9 cellular contexts compared by ENCODE assay signal in the genomic region with DNA sequence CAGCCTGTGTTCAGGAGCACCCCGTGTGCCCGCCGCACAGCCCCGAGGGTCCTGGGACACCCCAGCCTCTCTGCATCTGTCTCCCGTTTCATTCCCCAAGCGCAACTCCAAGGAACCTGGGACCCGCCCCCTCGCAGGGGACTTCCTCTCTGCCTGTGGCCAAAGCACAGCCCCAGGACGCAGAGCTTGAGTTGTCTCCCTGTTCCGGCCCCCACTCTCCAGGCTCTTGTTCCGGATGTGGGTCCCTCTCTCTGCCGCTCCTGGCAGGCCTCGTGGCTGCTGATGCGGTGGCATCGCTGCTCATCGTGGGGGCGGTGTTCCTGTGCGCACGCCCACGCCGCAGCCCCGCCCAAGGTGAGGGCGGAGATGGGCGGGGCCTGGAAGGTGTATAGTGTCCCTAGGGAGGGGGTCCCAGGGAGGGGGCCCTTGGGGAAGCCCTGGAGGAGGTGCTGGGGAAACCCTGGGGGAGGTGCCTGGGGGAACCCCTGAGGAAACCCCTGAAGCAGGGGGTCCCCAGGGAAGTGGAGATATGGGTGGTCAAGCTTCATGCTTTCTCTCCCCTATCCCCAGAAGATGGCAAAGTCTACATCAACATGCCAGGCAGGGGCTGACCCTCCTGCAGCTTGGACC. TPM values are rescaled to one million over a fixed set of nuclear protein-coding genes. Genes with fewer than 3 reads are reported as not detected.
A peak's percentile ranks its signal among the peaks of the same experiment; 100 is the strongest.
DNase-seq lines count a peak whose midpoint lies in the region; ATAC-seq and FAIRE-seq lines count a peak whose summit lies in the region.
"Had no signal": no experiment of that assay in that cellular context is flagged by ENCODE, and none has a peak within 500 bp of the region (broad histone marks: within the 10 kb centered on the region; RNA-seq: fewer than 3 reads in every experiment).

No MANE protein-coding gene starts in this region.

- FAIRE-seq in urothelium cell line (lab: Jason Lieb, UNC), result no peak

- ATAC-seq in GM19324 (IDR thresholded peaks at IDR 0.05; ENCODE audit: low FRiP score, unreplicated experiment), result peak; percentile 33
- peak; percentile 2 for ATAC-seq in Right ventricle myocardium superior (ENCODE audit: poor library complexity)

- peaks cover 0 to 41% (median under 1%) of the 10 kb centered on the region in 11 experiments; a peak in 11 of 22 replicates for H3K36me3 ChIP-seq in BLaER1 treated with 17β-estradiol and CSF1 and Interleukin-3, amounts not matched to agents 10 nM and 100 nM
- H3K36me3 ChIP-seq in HUES6 (ENCODE audit: control insufficient read depth, insufficient read depth, low read length), result no peaks in the 10 kb centered on the region

- H3K4me3 ChIP-seq in BLaER1 treated with 17β-estradiol and CSF1 and Interleukin-3, amounts not matched to agents 10 nM and 100 nM, result peak overlapping the region; percentile 43 to 95 (median 86)
- H3K4me3 ChIP-seq in HUES6 (ENCODE audit: low read depth, low read length), result peak overlapping the region; percentile 69

- no peaks in the 10 kb centered on the region for H3K36me3 Mint-ChIP-seq in activated naive CD4-positive, alpha-beta T cell treated with anti-CD3 and anti-CD28 coated beads, Interleukin-2, amount 50 U/mL, for 24 hours

- H3K9me3 Mint-ChIP-seq in activated naive CD4-positive, alpha-beta T cell treated with anti-CD3 and anti-CD28 coated beads, Interleukin-2, amount 50 U/mL, for 24 hours, result no peaks in the 10 kb centered on the region

- peak overlapping the region; percentile 85 to 92 (median 90) for H3K9ac ChIP-seq in BLaER1 treated with 17β-estradiol and CSF1 and Interleukin-3, amounts not matched to agents 10 nM and 100 nM
- peak overlapping the region; percentile 65 for H3K9ac ChIP-seq in HUES6 (ENCODE audit: low read length)

- H3K4me1 ChIP-seq in BLaER1 treated with 17β-estradiol and CSF1 and Interleukin-3, amounts not matched to agents 10 nM and 100 nM, result peaks cover 72 to 87% (median 80%) of the 10 kb centered on the region in 10 experiments
- peaks cover 29% of the 10 kb centered on the region for H3K4me1 ChIP-seq in HUES6 (ENCODE audit: control insufficient read depth, insufficient read depth, low read length)

- peaks cover 44% of the 10 kb centered on the region for H3K4me1 Mint-ChIP-seq in activated naive CD4-positive, alpha-beta T cell treated with anti-CD3 and anti-CD28 coated beads, Interleukin-2, amount 50 U/mL, for 24 hours

- no peaks in the 10 kb centered on the region for H3K27me3 ChIP-seq in BLaER1 treated with 17β-estradiol and CSF1 and Interleukin-3, amounts not matched to agents 10 nM and 100 nM
- H3K27me3 ChIP-seq in HUES6 (ENCODE audit: control insufficient read depth, insufficient read depth, low read length), result peaks cover 6% of the 10 kb centered on the region

- DNase-seq in SK-N-DZ (ENCODE audit: low spot score) (peak; percentile 72), Right ventricle myocardium superior (peak; percentile 84), posterior cingulate gyrus (peak; percentile 33 to 94 (median 56)), urothelium cell line (ENCODE audit: low spot score) (peak; percentile 74)

- H3K27me3 Mint-ChIP-seq in activated naive CD4-positive, alpha-beta T cell treated with anti-CD3 and anti-CD28 coated beads, Interleukin-2, amount 50 U/mL, for 24 hours, result no peaks in the 10 kb centered on the region

- H3K27ac Mint-ChIP-seq in activated naive CD4-positive, alpha-beta T cell treated with anti-CD3 and anti-CD28 coated beads, Interleukin-2, amount 50 U/mL, for 24 hours, result peak overlapping the region; percentile 85

- peak overlapping the region; percentile 85 to 99 (median 96) for H3K27ac ChIP-seq in BLaER1 treated with 17β-estradiol and CSF1 and Interleukin-3, amounts not matched to agents 10 nM and 100 nM
- H3K27ac ChIP-seq in HUES6 (ENCODE audit: low read depth, low read length), result no peak overlapping the region

- peak overlapping the region; percentile 89 to 100 (median 99) for H3K4me2 ChIP-seq in BLaER1 treated with 17β-estradiol and CSF1 and Interleukin-3, amounts not matched to agents 10 nM and 100 nM

- H4K20me1 ChIP-seq in BLaER1 treated with 17β-estradiol and CSF1 and Interleukin-3, amounts not matched to agents 10 nM and 100 nM, result peaks cover 0 to 10% (median under 1%) of the 10 kb centered on the region in 11 experiments; a peak in 11 of 22 replicates

- intact Hi-C loops in Right ventricle myocardium superior (cut with DNase I) (no loop called here), posterior cingulate gyrus (cut with DNase I) (no loop called here)

- no peaks in the 10 kb centered on the region for H3K9me3 ChIP-seq in BLaER1 treated with 17β-estradiol and CSF1 and Interleukin-3, amounts not matched to agents 10 nM and 100 nM (replicated peaks in 1 of 11)
- H3K9me3 ChIP-seq in HUES6 (ENCODE audit: control insufficient read depth, insufficient read depth, low read depth, low read length), result no peaks in the 10 kb centered on the region

- H3K4me3 Mint-ChIP-seq in activated naive CD4-positive, alpha-beta T cell treated with anti-CD3 and anti-CD28 coated beads, Interleukin-2, amount 50 U/mL, for 24 hours, result peak overlapping the region; percentile 90

RNA-seq across cellular contexts. Expression of a gene that starts 1.3 kb away (rescaled TPM):
- polyA plus RNA-seq in SK-N-DZ (2014; cell fraction: cytosol; rRNA removed), result not detected in 2 replicates
- not detected in 2 replicates for polyA plus RNA-seq in SK-N-DZ (2014; cell fraction: nucleus; rRNA removed)
- total RNA-seq in Right ventricle myocardium superior, result 4.1 TPM

RNA-seq across cellular contexts. Expression of a gene that starts 3.3 kb away (rescaled TPM):
- polyA plus RNA-seq in SK-N-DZ (2014; cell fraction: cytosol; rRNA removed), result 1.8 and 2.4 TPM in 2 replicates
- 13.3 and 33.4 TPM in 2 replicates for polyA plus RNA-seq in SK-N-DZ (2014; cell fraction: nucleus; rRNA removed)
- total RNA-seq in Right ventricle myocardium superior, result 2.6 TPM

RNA-seq across cellular contexts. Expression of a gene that starts 4.4 kb away (rescaled TPM):
- 0.57 TPM in 1 of 2 replicates, not detected in the other for polyA plus RNA-seq in SK-N-DZ (2014; cell fraction: cytosol; rRNA removed)
- 1.5 TPM in 1 of 2 replicates, not detected in the other for polyA plus RNA-seq in SK-N-DZ (2014; cell fraction: nucleus; rRNA removed)
- 28.3 TPM for total RNA-seq in Right ventricle myocardium superior
- total RNA-seq: activated CD8-positive, alpha-beta memory T cell treated with anti-CD3 and anti-CD28 coated beads for 36 hours had no signal

RNA-seq across cellular contexts. Expression of a gene that starts 32.5 kb away (rescaled TPM):
- polyA plus RNA-seq in SK-N-DZ (2014; cell fraction: cytosol; rRNA removed), result 3.2 and 3.9 TPM in 2 replicates
- polyA plus RNA-seq in SK-N-DZ (2014; cell fraction: nucleus; rRNA removed), result 2.3 and 3.3 TPM in 2 replicates
- 6.1 TPM for total RNA-seq in Right ventricle myocardium superior

RNA-seq across cellular contexts. Expression of a gene that starts 35.3 kb away (rescaled TPM):
- 69.6 and 77.4 TPM in 2 replicates for polyA plus RNA-seq in SK-N-DZ (2014; cell fraction: cytosol; rRNA removed)
- 66.8 and 94.7 TPM in 2 replicates for polyA plus RNA-seq in SK-N-DZ (2014; cell fraction: nucleus; rRNA removed)
- total RNA-seq in Right ventricle myocardium superior, result 17.8 TPM
